16 cellular contexts compared by ENCODE assay signal in genomic region chr14:91021115-91021514, GRCh38. TPM values are rescaled to one million over a fixed set of nuclear protein-coding genes. Genes with fewer than 3 reads are reported as not detected.
DNase-seq lines count a peak whose midpoint lies in the region; ATAC-seq and TF ChIP-seq lines count a peak whose summit lies in the region.
"Had no signal": no experiment of that assay in that cellular context is flagged by ENCODE, and none has a peak within 500 bp of the region (broad histone marks: within the 10 kb centered on the region; RNA-seq: fewer than 3 reads in every experiment).

No MANE protein-coding gene starts in this region.

- H3K9me3 Mint-ChIP-seq in activated CD4-positive, alpha-beta T cell treated with anti-CD3 and anti-CD28 coated beads, Interleukin-2, amount 10 ng/mL, durations not matched to agents 7 days and 5 days: peaks cover 2% of the 10 kb centered on the region
- no peaks in the 10 kb centered on the region for H3K9me3 Mint-ChIP-seq in T-cell
- H3K9me3 Mint-ChIP-seq in stimulated activated effector memory CD8-positive, alpha-beta T cell treated with anti-CD3 and anti-CD28 coated beads, Interleukin-12 subunit alpha, Interleukin-12 subunit beta, amount 100 ng/mL, for 72 hours: no peaks in the 10 kb centered on the region
- H3K9me3 Mint-ChIP-seq: central memory CD8-positive, alpha-beta T cell had no signal

- H3K27me3 Mint-ChIP-seq in activated CD4-positive, alpha-beta T cell treated with anti-CD3 and anti-CD28 coated beads, Interleukin-2, amount 10 ng/mL, durations not matched to agents 7 days and 5 days: no peaks in the 10 kb centered on the region
- H3K27me3 Mint-ChIP-seq in T-cell: no peaks in the 10 kb centered on the region
- H3K27me3 Mint-ChIP-seq: central memory CD8-positive, alpha-beta T cell had no signal

- H3K4me1 Mint-ChIP-seq in activated CD4-positive, alpha-beta T cell treated with anti-CD3 and anti-CD28 coated beads, Interleukin-2, amount 10 ng/mL, durations not matched to agents 7 days and 5 days: peaks cover 69% of the 10 kb centered on the region
- H3K4me1 Mint-ChIP-seq in T-cell: peaks cover 40 to 68% (median 62%) of the 10 kb centered on the region in 3 donors
- H3K4me1 Mint-ChIP-seq in stimulated activated effector memory CD8-positive, alpha-beta T cell treated with anti-CD3 and anti-CD28 coated beads, Interleukin-12 subunit alpha, Interleukin-12 subunit beta, amount 100 ng/mL, for 72 hours: peaks cover 56% of the 10 kb centered on the region

- POLR2A ChIA-PET in activated CD4-positive, alpha-beta T cell treated with anti-CD3 and anti-CD28 coated beads, Interleukin-2, amount 10 ng/mL, durations not matched to agents 7 days and 5 days (lab: Charles Lee): no interaction called here
- POLR2A ChIA-PET in T-cell (lab: Charles Lee): no interaction called here

- ATAC-seq in T-cell (replicated peaks in 1 of 4): no peak
- no peak for ATAC-seq in stimulated activated effector memory CD8-positive, alpha-beta T cell treated with anti-CD3 and anti-CD28 coated beads, Interleukin-12 subunit alpha, Interleukin-12 subunit beta, amount 100 ng/mL, for 72 hours
- no peak for ATAC-seq in HG03108 (IDR thresholded peaks at IDR 0.05; ENCODE audit: unreplicated experiment)
- ATAC-seq: A549, left lobe of liver, upper lobe of right lung had no signal

- no peak for TF ChIP-seq CTCF in epithelial cell of esophagus (IDR thresholded peaks at IDR 0.05; ENCODE audit: insufficient read depth, low read depth, low read length, missing control alignments)

- CTCF ChIA-PET in activated CD4-positive, alpha-beta T cell treated with anti-CD3 and anti-CD28 coated beads, Interleukin-2, amount 10 ng/mL, durations not matched to agents 7 days and 5 days (lab: Charles Lee): interaction anchor here (0.9 kb wide), 1 partner anchor 9 kb away, joined by 3 read pairs; no protein-coding TSS in a partner anchor
- CTCF ChIA-PET in T-cell (lab: Charles Lee): no interaction called here

- DNase-seq in activated CD4-positive, alpha-beta T cell treated with anti-CD3 and anti-CD28 coated beads, Interleukin-2, amount 10 ng/mL, durations not matched to agents 7 days and 5 days: no peak
- DNase-seq in activated CD4-positive, alpha-beta T cell treated with anti-CD3 and anti-CD28 coated beads for 1 hour: no peak
- DNase-seq in T-cell (no peak), epithelial cell of esophagus (ENCODE audit: low read depth) (peak; percentile 40), NCI-H2107 (lab: John Stamatoyannopoulos, UW) (no peak), H4 (ENCODE audit: low spot score) (no peak)
- no peak for DNase-seq in stimulated activated effector memory CD8-positive, alpha-beta T cell treated with anti-CD3 and anti-CD28 coated beads, Interleukin-12 subunit alpha, Interleukin-12 subunit beta, amount 100 ng/mL, for 72 hours (ENCODE audit: low spot score in 2 of 2)
- DNase-seq: activated CD4-positive, CD25-positive, alpha-beta regulatory T cell treated with anti-CD3 and anti-CD28 coated beads, Interleukin-2, amount 50 U/mL, for 72 hours; activated T-cell treated with anti-CD3 and anti-CD28 coated beads, Interleukin-2, amount 50 U/mL, for 1 hour; amniotic stem cell; stimulated activated naive CD4-positive, alpha-beta T cell; upper lobe of right lung had no signal

- peak overlapping the region; percentile 98 for H3K27ac Mint-ChIP-seq in activated CD4-positive, alpha-beta T cell treated with anti-CD3 and anti-CD28 coated beads, Interleukin-2, amount 10 ng/mL, durations not matched to agents 7 days and 5 days
- H3K27ac Mint-ChIP-seq in T-cell: peak overlapping the region; percentile 36 to 97
- peak overlapping the region; percentile 93 for H3K27ac Mint-ChIP-seq in stimulated activated effector memory CD8-positive, alpha-beta T cell treated with anti-CD3 and anti-CD28 coated beads, Interleukin-12 subunit alpha, Interleukin-12 subunit beta, amount 100 ng/mL, for 72 hours

- no peak overlapping the region for H3K4me3 ChIP-seq in epithelial cell of esophagus (ENCODE audit: low read length)
- H3K4me3 ChIP-seq: A549, upper lobe of right lung had no signal

- H3K4me3 Mint-ChIP-seq in activated CD4-positive, alpha-beta T cell treated with anti-CD3 and anti-CD28 coated beads, Interleukin-2, amount 10 ng/mL, durations not matched to agents 7 days and 5 days: no peak overlapping the region
- no peak overlapping the region for H3K4me3 Mint-ChIP-seq in T-cell
- H3K4me3 Mint-ChIP-seq in stimulated activated effector memory CD8-positive, alpha-beta T cell treated with anti-CD3 and anti-CD28 coated beads, Interleukin-12 subunit alpha, Interleukin-12 subunit beta, amount 100 ng/mL, for 72 hours: no peak overlapping the region
- H3K4me3 Mint-ChIP-seq: central memory CD8-positive, alpha-beta T cell had no signal

- peaks cover 55% of the 10 kb centered on the region for H3K36me3 Mint-ChIP-seq in activated CD4-positive, alpha-beta T cell treated with anti-CD3 and anti-CD28 coated beads, Interleukin-2, amount 10 ng/mL, durations not matched to agents 7 days and 5 days (ENCODE audit: low read depth)
- H3K36me3 Mint-ChIP-seq in T-cell: peaks cover 22% of the 10 kb centered on the region
- H3K36me3 Mint-ChIP-seq in stimulated activated effector memory CD8-positive, alpha-beta T cell treated with anti-CD3 and anti-CD28 coated beads, Interleukin-12 subunit alpha, Interleukin-12 subunit beta, amount 100 ng/mL, for 72 hours: peaks cover 7% of the 10 kb centered on the region

RNA-seq across cellular contexts. Expression of gene RPS6KA5, which starts 39.3 kb away (rescaled TPM):
- total RNA-seq in activated CD4-positive, alpha-beta T cell treated with anti-CD3 and anti-CD28 coated beads, Interleukin-2, amount 10 ng/mL, durations not matched to agents 7 days and 5 days: 10 to 100 TPM; 42.1 to 44.8 TPM
- 10 to 100 TPM; 28.8 to 39.8 (median 35.3) TPM for total RNA-seq in T-cell
- total RNA-seq in H4 (2014; rRNA removed; shearing (Covaris generic)): 1.2 and 3.3 TPM in 2 replicates
